In the genomic region with DNA sequence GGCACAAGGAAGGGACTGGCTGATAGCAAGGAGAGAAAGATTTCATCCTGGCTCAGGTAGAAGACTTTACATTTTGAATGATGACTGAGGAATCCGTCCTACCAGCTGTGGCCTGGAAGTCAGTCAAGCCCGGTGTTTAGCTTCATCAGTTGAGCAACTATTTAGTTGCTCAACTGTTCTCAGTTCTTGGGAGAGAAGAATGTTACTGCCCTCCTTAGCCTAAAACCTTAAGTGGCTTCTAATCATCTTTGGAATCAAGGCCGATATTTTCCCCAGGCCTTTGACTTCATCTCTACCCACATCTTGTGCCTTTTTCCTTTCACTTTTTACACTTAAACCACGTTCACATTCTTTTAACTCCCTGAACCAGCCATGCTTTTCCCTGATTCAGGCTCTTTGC, we compare ENCODE assay signal across 15 cellular contexts. TPM values are rescaled to one million over a fixed set of nuclear protein-coding genes. Genes with fewer than 3 reads are reported as not detected.
DNase-seq lines count a peak whose midpoint lies in the region; ATAC-seq and TF ChIP-seq lines count a peak whose summit lies in the region.
"Had no signal": no experiment of that assay in that cellular context is flagged by ENCODE, and none has a peak within 500 bp of the region (broad histone marks: within the 10 kb centered on the region; RNA-seq: fewer than 3 reads in every experiment).

No MANE protein-coding gene starts in this region.

- H3K14ac ChIP-seq in IMR-90 (replicated peaks; ENCODE audit: low read depth, low read length): no peak overlapping the region

- H2BK20ac ChIP-seq in IMR-90 (ENCODE audit: low read depth, low read length): no peak overlapping the region

- H3K27ac ChIP-seq in IMR-90 (ENCODE audit: insufficient read depth, low read length): no peak overlapping the region
- no peak overlapping the region for H3K27ac ChIP-seq in testis
- H3K27ac ChIP-seq: BLaER1, SJSA1 had no signal

- no peak overlapping the region for H4K91ac ChIP-seq in IMR-90 (ENCODE audit: insufficient read depth, low read depth, low read length)

- WGBS in IMR-90 (ENCODE audit: extremely low coverage in 2 of 2, insufficient read length in 1 of 2), 2 experiments: 49% methylated on average over 2 of the region's 4 CpGs; no CpG with 5 or more reads in 1 of the 2 experiments
- 81 to 85% methylated on average over 4 of the region's 4 CpGs for WGBS in testis, 2 donors

- no peak overlapping the region for H2BK120ac ChIP-seq in IMR-90 (ENCODE audit: low read depth, low read length)

- no peaks in the 10 kb centered on the region for H3K9me1 ChIP-seq in IMR-90 (ENCODE audit: insufficient read depth, low read length)

- CTCF ChIA-PET in IMR-90 (lab: Yijun Ruan, JAX): interaction anchor here (0.8 kb wide), 1 partner anchor 12 kb away, joined by 3 read pairs; no protein-coding TSS in a partner anchor

- H3K4me1 ChIP-seq in IMR-90 (ENCODE audit: control insufficient read depth, insufficient read depth, low read length) (no peaks in the 10 kb centered on the region), adipocyte (ENCODE audit: control insufficient read depth, insufficient read depth, low read length) (peaks cover 10% of the 10 kb centered on the region), testis (no peaks in the 10 kb centered on the region)
- H3K4me1 ChIP-seq: SJSA1 had no signal

- no peak overlapping the region for H2AFZ ChIP-seq in IMR-90 (replicated peaks; ENCODE audit: low read length, poor library complexity)

- intact Hi-C loops in IMR-90 (cut with micrococcal nuclease): no loop called here
- intact Hi-C loops in testis (cut with DNase I; ENCODE audit: low total_unique reads): no loop called here

- no peak overlapping the region for H3K4ac ChIP-seq in IMR-90 (ENCODE audit: low read depth, low read length)

- H3K9ac ChIP-seq in IMR-90 (ENCODE audit: low read depth, low read length) (no peak overlapping the region), adipocyte (ENCODE audit: low read length) (peak overlapping the region; percentile 52)
- H3K9ac ChIP-seq: BLaER1 had no signal

- no peak overlapping the region for H2AK9ac ChIP-seq in IMR-90 (replicated peaks; ENCODE audit: low read depth, low read length, poor library complexity)

- no peaks in the 10 kb centered on the region for H3K79me1 ChIP-seq in IMR-90 (ENCODE audit: low read depth in 1 of 2, low read length in 2 of 2)

- H3K36me3 ChIP-seq in IMR-90 (ENCODE audit: control insufficient read depth, insufficient read depth, low read length): no peaks in the 10 kb centered on the region
- H3K36me3 ChIP-seq in adipocyte (ENCODE audit: control insufficient read depth, insufficient read depth, low read length, severe bottlenecking): no peaks in the 10 kb centered on the region
- no peaks in the 10 kb centered on the region for H3K36me3 ChIP-seq in testis (ENCODE audit: low read depth, missing control alignments)
- H3K36me3 ChIP-seq: BLaER1, SJSA1 had no signal

- H3K23ac ChIP-seq in IMR-90 (ENCODE audit: low read depth, low read length): no peak overlapping the region

- no peaks in the 10 kb centered on the region for H3K9me3 ChIP-seq in IMR-90 (ENCODE audit: control insufficient read depth, insufficient read depth, low read length)
- no peaks in the 10 kb centered on the region for H3K9me3 ChIP-seq in adipocyte (ENCODE audit: control insufficient read depth, low read length)
- no peaks in the 10 kb centered on the region for H3K9me3 ChIP-seq in testis
- H3K9me3 ChIP-seq: SJSA1 had no signal

- ATAC-seq in IMR-90 (ENCODE audit: low read depth): peak; percentile 71
- ATAC-seq: HCT116; stimulated activated naive B cell treated with anti-CD40 and anti-IgM and Interleukin-4, amounts not matched to agents 10 μg/mL and 1 μg/mL and 100 μg/mL, for 72 hours had no signal

- DNase-seq in AG10803 (ENCODE audit: low read depth) (peak; percentile 77), IMR-90 (peak; percentile 4), adipocyte (ENCODE audit: low read depth) (peak; percentile 76), iris pigment epithelial cell (ENCODE audit: low read depth) (peak; percentile 78), NCI-H1694 treated with DMSO at 0.1 percent for 48 hours (lab: John Stamatoyannopoulos, UW) (no peak), COLO668 (lab: John Stamatoyannopoulos, UW; ENCODE audit: unreplicated experiment) (no peak), testis (no peak)
- no peak for DNase-seq in central memory CD4-positive, alpha-beta T cell
- DNase-seq: foreskin melanocyte; NCI-H524; stimulated activated CD4-positive, alpha-beta T cell treated with anti-CD3 and anti-CD28 coated beads, Interleukin-4, amount 100 ng/mL, for 24 hours; stimulated activated naive B cell treated with anti-CD40 and anti-IgM and Interleukin-4, amounts not matched to agents 10 μg/mL and 1 μg/mL and 100 μg/mL, for 72 hours had no signal

- TF ChIP-seq CTCF in AG10803 (conservative IDR thresholded peaks at IDR 0.05; ENCODE audit: low read length): no peak
- no peak for TF ChIP-seq CTCF in IMR-90 (conservative IDR thresholded peaks at IDR 0.05; ENCODE audit: low read depth, low read length)
- TF ChIP-seq CTCF in testis (IDR thresholded peaks at IDR 0.05): no peak

- no peak overlapping the region for H3K56ac ChIP-seq in IMR-90 (ENCODE audit: extremely low read depth, insufficient read depth, low read length)

- H3K27me3 ChIP-seq in IMR-90 (ENCODE audit: control insufficient read depth, insufficient read depth, low read length): 0 out of 2 replicates have a peak, but pooled peaks cover 2% of the 10 kb centered on the region
- no peaks in the 10 kb centered on the region for H3K27me3 ChIP-seq in adipocyte (replicated peaks; ENCODE audit: control insufficient read depth, insufficient read depth, low read length)
- no peaks in the 10 kb centered on the region for H3K27me3 ChIP-seq in testis
- H3K27me3 ChIP-seq: BLaER1, SJSA1 had no signal

- no peak overlapping the region for H2BK5ac ChIP-seq in IMR-90 (ENCODE audit: low read depth, low read length, poor library complexity, severe bottlenecking)

- no peak overlapping the region for H2AK5ac ChIP-seq in IMR-90 (ENCODE audit: low read depth, low read length)

- no peak overlapping the region for H3K18ac ChIP-seq in IMR-90 (ENCODE audit: low read depth, low read length)

- H4K5ac ChIP-seq in IMR-90 (ENCODE audit: low read depth, low read length): no peak overlapping the region

- dilution Hi-C loops in IMR-90 (cut with HindIII; ENCODE audit: low sequenced_read_pairs, unreplicated experiment): no loop called here

- in situ Hi-C loops in IMR-90 (cut with MboI; ENCODE audit: low sequenced_read_pairs): no loop called here

- H3K4me2 ChIP-seq in IMR-90 (ENCODE audit: low read depth, low read length): peak overlapping the region; percentile 49; the same call in 1 of the 2 replicates
- H3K4me2 ChIP-seq: BLaER1 had no signal

- POLR2A ChIA-PET in IMR-90 (lab: Charles Lee; ENCODE audit: unreplicated experiment): no interaction called here

- TF ChIP-seq POLR2A in IMR-90 (IDR thresholded peaks at IDR 0.05; ENCODE audit: low read depth, low read length): no peak
- TF ChIP-seq POLR2A in testis (IDR thresholded peaks at IDR 0.05): no peak

- no peak overlapping the region for H4K8ac ChIP-seq in IMR-90 (ENCODE audit: low read depth in 2 of 2, low read length in 2 of 2)

- H3K4me3 ChIP-seq in AG10803 (ENCODE audit: low read length) (no peak overlapping the region; the same call in 1 of the 2 replicates), IMR-90 (ENCODE audit: insufficient read depth, low read depth, low read length) (no peak overlapping the region), adipocyte (ENCODE audit: low read length) (peak overlapping the region; percentile 61), testis (no peak overlapping the region)
- H3K4me3 ChIP-seq: BLaER1, SJSA1 had no signal

- no peak overlapping the region for H2BK15ac ChIP-seq in IMR-90 (ENCODE audit: low read depth, low read length)

- no peak for TF ChIP-seq RAD21 in IMR-90 (IDR thresholded peaks at IDR 0.05; ENCODE audit: low read length)

- no TSS peak for BruUV-seq in IMR-90 (replicated peaks; lab: Mats Ljungman, UMichigan)

- no peaks in the 10 kb centered on the region for H4K20me1 ChIP-seq in IMR-90 (ENCODE audit: insufficient read depth, low read length)
- H4K20me1 ChIP-seq: BLaER1 had no signal

TF ChIP-seq in IMR-90, 13 proteins besides CTCF, POLR2A, EP300 and RAD21:
- no peak for TF ChIP-seq NFE2L2 (IDR thresholded peaks at IDR 0.05; ENCODE audit: low read depth, low read length)
- TF ChIP-seq CHD1 (IDR thresholded peaks at IDR 0.05; ENCODE audit: low read depth, low read length): no peak
- TF ChIP-seq MAFK (IDR thresholded peaks at IDR 0.05; ENCODE audit: low read depth, low read length): no peak
- TF ChIP-seq USF2 (IDR thresholded peaks at IDR 0.05; ENCODE audit: low read depth, low read length): no peak
- TF ChIP-seq MXI1 (IDR thresholded peaks at IDR 0.05; ENCODE audit: borderline replicate concordance, low read depth, low read length): no peak
- no peak for TF ChIP-seq MAZ (IDR thresholded peaks at IDR 0.05; ENCODE audit: borderline replicate concordance, low read depth, low read length)

RNA-seq across cellular contexts. Expression of gene RBL2, which starts 17.3 kb away (rescaled TPM):
- total RNA-seq in IMR-90 (2012; rRNA removed) (19.7 and 24.2 TPM in 2 replicates), testis (100 to 1,000 TPM in 1 of 2 donors, 10 to 100 TPM in 1; 99.1 to 106 TPM)
- polyA plus RNA-seq in IMR-90 (2012; rRNA removed) (20.4 and 23.4 TPM in 2 replicates), testis (ENCODE audit: insufficient read depth, low read depth, low replicate concordance) (117 TPM)
- polyA plus RNA-seq in IMR-90 (2012; cell fraction: cytosol; rRNA removed): 5.7 and 6.6 TPM in 2 replicates
- 42.0 and 103 TPM in 2 replicates for polyA plus RNA-seq in IMR-90 (2012; cell fraction: nucleus; rRNA removed; ENCODE audit: low replicate concordance)

Comparison
In these comparisons a context has a peak if more than half of its experiments do, and no peak if none do; other contexts are left out.
1. DNase-seq: peak in AG10803 (single experiment), IMR-90 (single experiment), adipocyte (single experiment) and iris pigment epithelial cell (single experiment); none in NCI-H1694 treated with DMSO at 0.1 percent for 48 hours (single experiment), central memory CD4-positive, alpha-beta T cell (single experiment), COLO668 (single experiment) and testis (single experiment).